In genomic region chr4:1603413-1604135, GRCh38 we compare ENCODE assay signal across 24 cellular contexts.
DNase-seq lines count a peak whose midpoint lies in the region; ATAC-seq, FAIRE-seq and TF ChIP-seq lines count a peak whose summit lies in the region.
"Had no signal": no experiment of that assay in that cellular context is flagged by ENCODE, and none has a peak within 500 bp of the region (broad histone marks: within the 10 kb centered on the region; RNA-seq: fewer than 3 reads in every experiment).

No MANE protein-coding gene starts in this region.

- 76% methylated on average over 5 of the region's 17 CpGs for WGBS in right lobe of liver (ENCODE audit: insufficient coverage, low coverage, low lambda C conversion rate, missing lambda C conversion rate)
- 31% methylated on average over 11 of the region's 17 CpGs for WGBS in HepG2 (ENCODE audit: low lambda C conversion rate)

- DNase-seq in right lobe of liver (peak in 2 of 3 donors; percentile 15 to 43), HepG2 (ENCODE audit: low spot score) (no peak), PC-9 (peak in 1 of 2 experiments; percentile 21), keratinocyte (ENCODE audit: low read depth, low spot score) (no peak), upper lobe of right lung (peak; percentile 55), SKM-1 (lab: John Stamatoyannopoulos, UW; ENCODE audit: unreplicated experiment) (no peak), G401 (ENCODE audit: low spot score) (no peak)
- DNase-seq: activated CD4-positive, alpha-beta T cell treated with anti-CD3 and anti-CD28 coated beads, Interleukin-2, amount 50 U/mL, for 4 hours; activated CD4-positive, CD25-positive, alpha-beta regulatory T cell; activated naive CD4-positive, alpha-beta T cell treated with anti-CD3 and anti-CD28 coated beads, Interleukin-2, amount 50 U/mL, for 16 hours; C1 segment of cervical spinal cord; effector CD4-positive, alpha-beta T cell; IMR-90; NCI-H1694; NCI-H446 treated with DMSO at 0.1 percent for 48 hours; NCI-H774; stimulated activated naive CD4-positive, alpha-beta T cell had no signal

- H3K9me2 ChIP-seq in PC-9 (ENCODE audit: insufficient read depth): no peaks in the 10 kb centered on the region

- H3K4me3 ChIP-seq in right lobe of liver (no peak overlapping the region), HepG2 (replicated peaks in 1 of 3; ENCODE audit: insufficient read depth in 1 of 3, low read depth in 2 of 3, low read length in 3 of 3) (no peak overlapping the region), PC-9 (no peak overlapping the region), keratinocyte (ENCODE audit: control insufficient read depth in 2 of 3, extremely low read depth in 1 of 3, insufficient read depth in 2 of 3, low read depth in 1 of 3, low read length in 3 of 3) (no peak overlapping the region), upper lobe of right lung (no peak overlapping the region)
- H3K4me3 ChIP-seq: psoas muscle, SJSA1 had no signal

- no peaks in the 10 kb centered on the region for H3K27me3 ChIP-seq in right lobe of liver
- peaks cover 18 to 65% of the 10 kb centered on the region in 2 experiments; a peak in 4 of 5 replicates for H3K27me3 ChIP-seq in HepG2 (ENCODE audit: control insufficient read depth in 1 of 2, insufficient read depth in 2 of 2, low read length in 2 of 2)
- H3K27me3 ChIP-seq in PC-9 (ENCODE audit: insufficient read depth, low read depth): peaks cover 38% of the 10 kb centered on the region
- peaks cover 19% of the 10 kb centered on the region for H3K27me3 ChIP-seq in keratinocyte (ENCODE audit: control insufficient read depth, extremely low read depth, insufficient read depth, low read length)
- H3K27me3 ChIP-seq in upper lobe of right lung: peaks cover 6% of the 10 kb centered on the region
- H3K27me3 ChIP-seq: SJSA1 had no signal

- BruUV-seq in HepG2 (replicated peaks; lab: Mats Ljungman, UMichigan): no TSS peak
- BruUV-seq in PC-9 (replicated peaks; lab: Mats Ljungman, UMichigan): no TSS peak

- ATAC-seq in right lobe of liver (no peak), HepG2 (no peak), upper lobe of right lung (no peak), GM19452 (IDR thresholded peaks at IDR 0.05; ENCODE audit: unreplicated experiment) (no peak)
- ATAC-seq: psoas muscle had no signal

- POLR2A ChIA-PET in HepG2 (lab: Yijun Ruan, JAX) (no interaction called here), PC-9 (lab: Charles Lee; ENCODE audit: unreplicated experiment) (no interaction called here)

- TF ChIP-seq CTCF in right lobe of liver (IDR thresholded peaks at IDR 0.05) (no peak), HepG2 (CRISPR knock-in tag; IDR thresholded peaks at IDR 0.05) (no peak), PC-9 (conservative IDR thresholded peaks at IDR 0.05) (no peak), keratinocyte (optimal IDR thresholded peaks at IDR 0.05 in 1 of 3, IDR thresholded peaks at IDR 0.05 in 1 of 3, conservative IDR thresholded peaks at IDR 0.05 in 1 of 3; ENCODE audit: extremely low read depth in 1 of 3, insufficient read depth in 2 of 3, low read length in 3 of 3) (no peak), upper lobe of right lung (IDR thresholded peaks at IDR 0.05) (no peak)

- dilution Hi-C loops in keratinocyte (cut with MboI; ENCODE audit: extremely low pct_ligation_motif_present, low sequenced_read_pairs): no loop called here

- H3K9ac ChIP-seq in HepG2 (ENCODE audit: insufficient read depth, low read depth, low read length) (no peak overlapping the region), keratinocyte (ENCODE audit: control insufficient read depth, extremely low read depth, insufficient read depth, low read length) (no peak overlapping the region)

- no peak overlapping the region for H3K4me2 ChIP-seq in HepG2 (ENCODE audit: low read depth, low read length)
- peak overlapping the region; percentile 6; the same call in 1 of the 2 replicates for H3K4me2 ChIP-seq in PC-9
- no peak overlapping the region for H3K4me2 ChIP-seq in keratinocyte (ENCODE audit: control insufficient read depth, extremely low read depth, insufficient read depth, low read depth, low read length)

- no peak overlapping the region for H3K27ac ChIP-seq in right lobe of liver
- H3K27ac ChIP-seq in HepG2 (ENCODE audit: extremely low read length, insufficient read depth, low read length): no peak overlapping the region
- no peak overlapping the region for H3K27ac ChIP-seq in PC-9
- no peak overlapping the region for H3K27ac ChIP-seq in keratinocyte (ENCODE audit: control insufficient read depth, insufficient read depth, low read length)
- H3K27ac ChIP-seq in upper lobe of right lung: no peak overlapping the region
- H3K27ac ChIP-seq: psoas muscle, SJSA1 had no signal

- H2AFZ ChIP-seq in HepG2 (ENCODE audit: low read length) (no peak overlapping the region), PC-9 (no peak overlapping the region), keratinocyte (ENCODE audit: control insufficient read depth, low read length) (peak overlapping the region; percentile 3)

- intact Hi-C loops in right lobe of liver (cut with DNase I) (no loop called here), HepG2 (cut with micrococcal nuclease; ENCODE audit: unreplicated experiment) (no loop called here), PC-9 (cut with micrococcal nuclease; ENCODE audit: unreplicated experiment) (loop anchor here (10.0 kb wide), 1 partner anchor 249 kb away; no protein-coding TSS in a partner anchor), upper lobe of right lung (cut with DNase I) (no loop called here)

- in situ Hi-C loops in HepG2 (cut with HindIII; ENCODE audit: extremely low pct_ligation_motif_present, low pct_unique_long_range_greater_than_20kb) (no loop called here), G401 (cut with HindIII; ENCODE audit: low sequenced_read_pairs) (no loop called here)

- H3K9me3 ChIP-seq in right lobe of liver (no peaks in the 10 kb centered on the region), HepG2 (ENCODE audit: low read length) (no peaks in the 10 kb centered on the region), PC-9 (ENCODE audit: insufficient read depth, low read depth) (no peaks in the 10 kb centered on the region), keratinocyte (ENCODE audit: control insufficient read depth, low read depth, low read length) (no peaks in the 10 kb centered on the region), upper lobe of right lung (no peaks in the 10 kb centered on the region)
- H3K9me3 ChIP-seq: psoas muscle, SJSA1 had no signal

- H4K20me1 ChIP-seq in HepG2 (ENCODE audit: insufficient read depth, low read length) (0 out of 2 replicates have a peak, but pooled peaks cover 3% of the 10 kb centered on the region), PC-9 (ENCODE audit: insufficient read depth) (no peaks in the 10 kb centered on the region), keratinocyte (ENCODE audit: control insufficient read depth, extremely low read depth, insufficient read depth, low read length) (no peaks in the 10 kb centered on the region)

- H3K4me1 ChIP-seq in right lobe of liver: no peaks in the 10 kb centered on the region
- H3K4me1 ChIP-seq in HepG2 (ENCODE audit: insufficient read depth, low read length): no peaks in the 10 kb centered on the region
- peaks cover 6% of the 10 kb centered on the region; the same call in 1 of the 2 replicates for H3K4me1 ChIP-seq in PC-9 (replicated peaks; ENCODE audit: insufficient read depth)
- peaks cover 18% of the 10 kb centered on the region for H3K4me1 ChIP-seq in keratinocyte (ENCODE audit: control insufficient read depth, extremely low read depth, insufficient read depth, low read length)
- H3K4me1 ChIP-seq in upper lobe of right lung: no peaks in the 10 kb centered on the region
- H3K4me1 ChIP-seq: psoas muscle, SJSA1 had no signal

- CTCF ChIA-PET in HepG2 (lab: Yijun Ruan, JAX; ENCODE audit: low intra/inter-chr PET ratio, low total read pairs) (no interaction called here), PC-9 (lab: Charles Lee) (no interaction called here)

- H3K36me3 ChIP-seq in right lobe of liver (no peaks in the 10 kb centered on the region), HepG2 (replicated peaks in 1 of 2; ENCODE audit: control insufficient read depth in 1 of 2, insufficient read depth in 2 of 2, low read length in 2 of 2) (no peaks in the 10 kb centered on the region), PC-9 (ENCODE audit: low read depth) (no peaks in the 10 kb centered on the region), keratinocyte (ENCODE audit: control insufficient read depth in 2 of 2, extremely low read depth in 1 of 2, insufficient read depth in 2 of 2, low read length in 2 of 2) (no peaks in the 10 kb centered on the region), upper lobe of right lung (no peaks in the 10 kb centered on the region)
- H3K36me3 ChIP-seq: SJSA1 had no signal

- no peaks in the 10 kb centered on the region for H3K9me1 ChIP-seq in keratinocyte (ENCODE audit: control insufficient read depth, extremely low read depth, insufficient read depth, low read length)

- TF ChIP-seq RAD21 in HepG2 (CRISPR knock-in tag; IDR thresholded peaks at IDR 0.05): no peak

- TF ChIP-seq POLR2A in right lobe of liver (IDR thresholded peaks at IDR 0.05) (no peak), HepG2 (IDR thresholded peaks at IDR 0.05; ENCODE audit: insufficient read depth in 1 of 2, low read depth in 2 of 2, low read length in 2 of 2) (no peak)

- FAIRE-seq in HepG2 (lab: Jason Lieb, UNC) (no peak), keratinocyte (lab: Jason Lieb, UNC) (no peak)
- FAIRE-seq: bronchial epithelial cell, colon, G401.6, TTC549 had no signal

- TF ChIP-seq EP300 in HepG2 (IDR thresholded peaks at IDR 0.05; ENCODE audit: low read depth in 2 of 2, low read length in 2 of 2): no peak
- no peak for TF ChIP-seq EP300 in HepG2 (CRISPR knock-in tag; IDR thresholded peaks at IDR 0.05; ENCODE audit: borderline replicate concordance)

- H3K79me2 ChIP-seq in HepG2 (ENCODE audit: insufficient read depth, low read length) (no peaks in the 10 kb centered on the region), PC-9 (ENCODE audit: low read depth) (no peaks in the 10 kb centered on the region), keratinocyte (ENCODE audit: control insufficient read depth, insufficient read depth, low read length) (no peaks in the 10 kb centered on the region)

- no peaks in the 10 kb centered on the region for H3F3A ChIP-seq in PC-9 (ENCODE audit: insufficient read depth, low read depth)

TF ChIP-seq in HepG2, 621 proteins besides CTCF, POLR2A, EP300 and RAD21 (continues in another document):
- TF ChIP-seq SOX6 (IDR thresholded peaks at IDR 0.05) (no peak), SOX6 (CRISPR knock-in tag; IDR thresholded peaks at IDR 0.05) (no peak), ZNF704 (CRISPR knock-in tag; IDR thresholded peaks at IDR 0.05; ENCODE audit: borderline replicate concordance) (no peak), ATF1 (CRISPR knock-in tag; IDR thresholded peaks at IDR 0.05) (no peak)

Comparison
In these comparisons a context has a peak if more than half of its experiments do, and no peak if none do; other contexts are left out.
1. DNase-seq: peak in right lobe of liver (2 of 3) and upper lobe of right lung (single experiment); none in HepG2 (single experiment), keratinocyte (single experiment), SKM-1 (single experiment) and G401 (single experiment).